ENCODE assay signal across 13 cellular contexts in the genomic region with DNA sequence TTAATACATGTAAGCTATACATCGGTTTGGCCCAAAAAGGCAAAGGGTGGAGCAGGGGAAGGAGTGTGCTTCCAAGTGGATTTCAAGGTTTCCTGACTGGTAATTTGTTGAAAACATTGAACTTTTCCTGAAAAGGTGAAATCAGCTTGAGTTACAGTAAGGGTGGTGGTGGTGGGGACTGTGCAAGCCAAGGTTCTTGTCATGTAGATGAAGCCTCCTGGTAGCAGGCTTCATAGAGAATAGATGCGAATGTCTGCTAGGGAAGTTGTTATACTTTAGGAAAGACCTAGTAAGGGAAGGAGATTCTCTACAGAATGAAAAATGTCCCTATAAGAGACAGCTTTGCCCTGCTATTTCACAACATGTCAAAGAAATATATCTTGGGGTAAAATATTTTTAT.
DNase-seq lines count a peak whose midpoint lies in the region; ATAC-seq and TF ChIP-seq lines count a peak whose summit lies in the region.
"Had no signal": no experiment of that assay in that cellular context is flagged by ENCODE, and none has a peak within 500 bp of the region (broad histone marks: within the 10 kb centered on the region; RNA-seq: fewer than 3 reads in every experiment).

No MANE protein-coding gene starts in this region.

- H4K91ac ChIP-seq in H9 (ENCODE audit: insufficient read length, low read depth, low read length): no peak overlapping the region

- H3K9me3 ChIP-seq in H9 (ENCODE audit: control insufficient read depth, low read depth, low read length): no peaks in the 10 kb centered on the region
- H3K9me3 ChIP-seq in iPS-18a (ENCODE audit: control insufficient read depth, low read depth, low read length): no peaks in the 10 kb centered on the region
- H3K9me3 ChIP-seq: HAP-1 had no signal

- H3K4me1 ChIP-seq in H9 (ENCODE audit: insufficient read depth, low read length): no peaks in the 10 kb centered on the region; the same call in 1 of the 2 replicates
- H3K4me1 ChIP-seq in iPS-18a (ENCODE audit: control insufficient read depth, low read depth, low read length): peaks cover 45% of the 10 kb centered on the region
- H3K4me1 ChIP-seq: HAP-1 had no signal

- H3K9me3 Mint-ChIP-seq in H9 (no peaks in the 10 kb centered on the region), WTC11 (no peaks in the 10 kb centered on the region), mesothelial cell of epicardium (peaks cover 4% of the 10 kb centered on the region)
- H3K9me3 Mint-ChIP-seq: CD8-positive, alpha-beta T cell had no signal

- no peaks in the 10 kb centered on the region; a peak in 2 of 7 replicates for H3K36me3 Mint-ChIP-seq in H9 (ENCODE audit: insufficient read depth in 1 of 3, low read depth in 3 of 3)
- no peaks in the 10 kb centered on the region for H3K36me3 Mint-ChIP-seq in WTC11
- no peaks in the 10 kb centered on the region for H3K36me3 Mint-ChIP-seq in mesothelial cell of epicardium
- H3K36me3 Mint-ChIP-seq: CD8-positive, alpha-beta T cell had no signal

- H3K4me1 Mint-ChIP-seq in H9: peaks cover 38 to 47% of the 10 kb centered on the region in 2 experiments
- peaks cover 41% of the 10 kb centered on the region for H3K4me1 Mint-ChIP-seq in WTC11
- H3K4me1 Mint-ChIP-seq in mesothelial cell of epicardium: peaks cover 55% of the 10 kb centered on the region
- H3K4me1 Mint-ChIP-seq: B cell had no signal

- no peak overlapping the region for H3K4me2 ChIP-seq in H9 (ENCODE audit: insufficient read depth, insufficient read length, low read length)

- no peak overlapping the region for H3K4ac ChIP-seq in H9 (ENCODE audit: low read depth, low read length)

- H3K27ac ChIP-seq in H9 (ENCODE audit: insufficient read length, low read depth, low read length): peak overlapping the region; percentile 66
- H3K27ac ChIP-seq in iPS-18a (ENCODE audit: low read length): no peak overlapping the region

- H4K5ac ChIP-seq in H9 (ENCODE audit: insufficient read length, low read depth, low read length): no peak overlapping the region

- H2BK20ac ChIP-seq in H9 (ENCODE audit: low read depth, low read length, poor library complexity, severe bottlenecking): no peak overlapping the region

- H3K4me3 Mint-ChIP-seq in H9 (peak overlapping the region in 1 of 2 experiments; percentile 0; a peak in 3 of 5 replicates), WTC11 (peak overlapping the region; percentile 41), mesothelial cell of epicardium (no peak overlapping the region)
- H3K4me3 Mint-ChIP-seq: B cell; CD8-positive, alpha-beta T cell had no signal

- H2BK15ac ChIP-seq in H9 (ENCODE audit: low read depth, low read length): no peak overlapping the region

- TF ChIP-seq CTCF in H9 (conservative IDR thresholded peaks at IDR 0.05) (no peak), WTC11 (IDR thresholded peaks at IDR 0.05) (no peak), mesothelial cell of epicardium (IDR thresholded peaks at IDR 0.05; ENCODE audit: unreplicated experiment) (no peak)

- H4K20me1 ChIP-seq in H9 (ENCODE audit: control insufficient read depth, insufficient read depth, insufficient read length): no peaks in the 10 kb centered on the region

- H3K23ac ChIP-seq in H9 (ENCODE audit: insufficient read length, low read depth, low read length): no peak overlapping the region

- CTCF ChIA-PET in WTC11 (lab: Charles Lee): no interaction called here

- H3K79me2 ChIP-seq in H9 (ENCODE audit: insufficient read depth, low read length): no peaks in the 10 kb centered on the region

- no peak overlapping the region for H2BK120ac ChIP-seq in H9 (ENCODE audit: low read depth, low read length, poor library complexity, severe bottlenecking)

- no peaks in the 10 kb centered on the region for H3K27me3 ChIP-seq in H9 (ENCODE audit: insufficient read depth, low read length)
- H3K27me3 ChIP-seq in iPS-18a (ENCODE audit: control insufficient read depth, insufficient read depth, low read length): no peaks in the 10 kb centered on the region

- POLR2A ChIA-PET in WTC11 (lab: Charles Lee): no interaction called here

- H3K4me3 ChIP-seq in iPS-18a (ENCODE audit: low read length): peak overlapping the region; percentile 16
- H3K4me3 ChIP-seq: HAP-1 had no signal

- H3K56ac ChIP-seq in H9 (ENCODE audit: insufficient read length, low read depth, low read length): no peak overlapping the region

- no peak overlapping the region for H2BK5ac ChIP-seq in H9 (ENCODE audit: insufficient read length, low read length)

- no peak overlapping the region for H3T11ph ChIP-seq in H9 (ENCODE audit: low read length)

- H3K9ac ChIP-seq in H9 (ENCODE audit: extremely low read depth, insufficient read length, low read length) (no peak overlapping the region), iPS-18a (ENCODE audit: low read length) (no peak overlapping the region)

- no peaks in the 10 kb centered on the region for H3K36me3 ChIP-seq in iPS-18a (ENCODE audit: control insufficient read depth, low read depth, low read length)
- H3K36me3 ChIP-seq: HAP-1 had no signal

- no peak overlapping the region for H4K8ac ChIP-seq in H9 (replicated peaks; ENCODE audit: insufficient read length, low read depth, low read length)

- peak; percentile 95 for ATAC-seq in WTC11
- no peak for ATAC-seq in HG02642 (IDR thresholded peaks at IDR 0.05; ENCODE audit: poor library complexity, unreplicated experiment)
- ATAC-seq: CD8-positive, alpha-beta T cell had no signal

- peak overlapping the region; percentile 86 to 96 (median 88); a peak in 6 of 7 replicates for H3K27ac Mint-ChIP-seq in H9
- H3K27ac Mint-ChIP-seq in WTC11: peak overlapping the region; percentile 79
- H3K27ac Mint-ChIP-seq in mesothelial cell of epicardium: peak overlapping the region; percentile 9
- H3K27ac Mint-ChIP-seq: B cell; CD8-positive, alpha-beta T cell had no signal

- H3K18ac ChIP-seq in H9 (ENCODE audit: insufficient read length, low read depth, low read length): no peak overlapping the region

- no peaks in the 10 kb centered on the region for H3K79me1 ChIP-seq in H9 (ENCODE audit: insufficient read depth, low read depth, low read length, poor library complexity, severe bottlenecking)

- H2AK5ac ChIP-seq in H9 (ENCODE audit: insufficient read length, low read length): no peak overlapping the region

- DNase-seq in H9 (peak; percentile 33), WTC11 (ENCODE audit: low spot score) (peak; percentile 13), mesothelial cell of epicardium (ENCODE audit: low spot score in 2 of 2, unreplicated experiment in 2 of 2) (no peak), NCI-H128 (lab: John Stamatoyannopoulos, UW; ENCODE audit: unreplicated experiment) (no peak), cerebellar cortex (ENCODE audit: low spot score) (no peak)
- DNase-seq: C1 segment of cervical spinal cord; CD8-positive, alpha-beta T cell; COR-L47; GF-D8 had no signal

- H2BK12ac ChIP-seq in H9 (ENCODE audit: insufficient read length, low read depth, low read length): no peak overlapping the region

- no peaks in the 10 kb centered on the region for H3K23me2 ChIP-seq in H9 (ENCODE audit: insufficient read length, low read depth, low read length, poor library complexity, severe bottlenecking)

- WGBS in H9 (ENCODE audit: extremely low coverage, insufficient read length, low lambda C conversion rate): no CpG with 5 or more reads among the region's 2 CpGs

- H2AFZ ChIP-seq in H9 (ENCODE audit: low read length): no peak overlapping the region

- no peaks in the 10 kb centered on the region for H3K27me3 Mint-ChIP-seq in H9 (ENCODE audit: low read depth)
- no peaks in the 10 kb centered on the region for H3K27me3 Mint-ChIP-seq in WTC11 (ENCODE audit: low read depth)
- no peaks in the 10 kb centered on the region for H3K27me3 Mint-ChIP-seq in mesothelial cell of epicardium (ENCODE audit: low read depth)
- H3K27me3 Mint-ChIP-seq: B cell had no signal

- H3K14ac ChIP-seq in H9 (ENCODE audit: insufficient read depth, low read length): no peak overlapping the region

TF ChIP-seq in WTC11, 78 proteins besides CTCF, POLR2A, EP300 and RAD21 (continues in another document):
- TF ChIP-seq, protein P1, sequence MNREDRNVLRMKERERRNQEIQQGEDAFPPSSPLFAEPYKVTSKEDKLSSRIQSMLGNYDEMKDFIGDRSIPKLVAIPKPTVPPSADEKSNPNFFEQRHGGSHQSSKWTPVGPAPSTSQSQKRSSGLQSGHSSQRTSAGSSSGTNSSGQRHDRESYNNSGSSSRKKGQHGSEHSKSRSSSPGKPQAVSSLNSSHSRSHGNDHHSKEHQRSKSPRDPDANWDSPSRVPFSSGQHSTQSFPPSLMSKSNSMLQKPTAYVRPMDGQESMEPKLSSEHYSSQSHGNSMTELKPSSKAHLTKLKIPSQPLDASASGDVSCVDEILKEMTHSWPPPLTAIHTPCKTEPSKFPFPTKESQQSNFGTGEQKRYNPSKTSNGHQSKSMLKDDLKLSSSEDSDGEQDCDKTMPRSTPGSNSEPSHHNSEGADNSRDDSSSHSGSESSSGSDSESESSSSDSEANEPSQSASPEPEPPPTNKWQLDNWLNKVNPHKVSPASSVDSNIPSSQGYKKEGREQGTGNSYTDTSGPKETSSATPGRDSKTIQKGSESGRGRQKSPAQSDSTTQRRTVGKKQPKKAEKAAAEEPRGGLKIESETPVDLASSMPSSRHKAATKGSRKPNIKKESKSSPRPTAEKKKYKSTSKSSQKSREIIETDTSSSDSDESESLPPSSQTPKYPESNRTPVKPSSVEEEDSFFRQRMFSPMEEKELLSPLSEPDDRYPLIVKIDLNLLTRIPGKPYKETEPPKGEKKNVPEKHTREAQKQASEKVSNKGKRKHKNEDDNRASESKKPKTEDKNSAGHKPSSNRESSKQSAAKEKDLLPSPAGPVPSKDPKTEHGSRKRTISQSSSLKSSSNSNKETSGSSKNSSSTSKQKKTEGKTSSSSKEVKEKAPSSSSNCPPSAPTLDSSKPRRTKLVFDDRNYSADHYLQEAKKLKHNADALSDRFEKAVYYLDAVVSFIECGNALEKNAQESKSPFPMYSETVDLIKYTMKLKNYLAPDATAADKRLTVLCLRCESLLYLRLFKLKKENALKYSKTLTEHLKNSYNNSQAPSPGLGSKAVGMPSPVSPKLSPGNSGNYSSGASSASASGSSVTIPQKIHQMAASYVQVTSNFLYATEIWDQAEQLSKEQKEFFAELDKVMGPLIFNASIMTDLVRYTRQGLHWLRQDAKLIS (CRISPR knock-in tag; IDR thresholded peaks at IDR 0.05; ENCODE audit: borderline replicate concordance): no peak
- no peak for TF ChIP-seq ATF1 (CRISPR knock-in tag; IDR thresholded peaks at IDR 0.05)
- no peak for TF ChIP-seq FOXJ3 (CRISPR knock-in tag; IDR thresholded peaks at IDR 0.05; ENCODE audit: borderline replicate concordance)
- TF ChIP-seq, protein P2, sequence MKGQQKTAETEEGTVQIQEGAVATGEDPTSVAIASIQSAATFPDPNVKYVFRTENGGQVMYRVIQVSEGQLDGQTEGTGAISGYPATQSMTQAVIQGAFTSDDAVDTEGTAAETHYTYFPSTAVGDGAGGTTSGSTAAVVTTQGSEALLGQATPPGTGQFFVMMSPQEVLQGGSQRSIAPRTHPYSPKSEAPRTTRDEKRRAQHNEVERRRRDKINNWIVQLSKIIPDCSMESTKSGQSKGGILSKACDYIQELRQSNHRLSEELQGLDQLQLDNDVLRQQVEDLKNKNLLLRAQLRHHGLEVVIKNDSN (CRISPR knock-in tag; IDR thresholded peaks at IDR 0.05): no peak
- TF ChIP-seq, protein P3, sequence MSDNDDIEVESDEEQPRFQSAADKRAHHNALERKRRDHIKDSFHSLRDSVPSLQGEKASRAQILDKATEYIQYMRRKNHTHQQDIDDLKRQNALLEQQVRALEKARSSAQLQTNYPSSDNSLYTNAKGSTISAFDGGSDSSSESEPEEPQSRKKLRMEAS (CRISPR knock-in tag; IDR thresholded peaks at IDR 0.05): no peak

Comparison
In these comparisons a context has a peak if more than half of its experiments do, and no peak if none do; other contexts are left out.
1. DNase-seq: peak in H9 (single experiment) and WTC11 (single experiment); none in mesothelial cell of epicardium (0 of 2), NCI-H128 (single experiment) and cerebellar cortex (single experiment).
2. H3K27ac Mint-ChIP-seq: peak in every context shown above with its lines; median percentile 88 in H9; 79 in WTC11; 9 in mesothelial cell of epicardium.